In genomic region chr21:45456836-45457160, GRCh38 we compare ENCODE assay signal across 32 cellular contexts. TPM values are rescaled to one million over a fixed set of nuclear protein-coding genes. Genes with fewer than 3 reads are reported as not detected.
DNase-seq lines count a peak whose midpoint lies in the region; ATAC-seq, FAIRE-seq and TF ChIP-seq lines count a peak whose summit lies in the region.
"Had no signal": no experiment of that assay in that cellular context is flagged by ENCODE, and none has a peak within 500 bp of the region (broad histone marks: within the 10 kb centered on the region; RNA-seq: fewer than 3 reads in every experiment).

No MANE protein-coding gene starts in this region.

- H3K27ac ChIP-seq in right atrium auricular region: no peak overlapping the region
- H3K27ac ChIP-seq in psoas muscle: no peak overlapping the region
- H3K27ac ChIP-seq: adrenal gland, C4-2B, PC-9, thyroid gland had no signal

- TF ChIP-seq CTCF in right atrium auricular region (IDR thresholded peaks at IDR 0.05) (no peak), psoas muscle (IDR thresholded peaks at IDR 0.05) (no peak)

- H3K36me3 ChIP-seq in right atrium auricular region (no peaks in the 10 kb centered on the region), psoas muscle (ENCODE audit: insufficient read depth in 1 of 2, low read depth in 1 of 2) (no peaks in the 10 kb centered on the region)
- H3K36me3 ChIP-seq: adrenal gland, thyroid gland had no signal

- H3K4me3 ChIP-seq in right atrium auricular region (peak overlapping the region in 1 of 2 donors; percentile 45), psoas muscle (no peak overlapping the region)
- H3K4me3 ChIP-seq: adrenal gland, body of pancreas, PC-9, thyroid gland had no signal

- peaks cover 0 to 53% of the 10 kb centered on the region in 2 donors for H3K4me1 ChIP-seq in right atrium auricular region
- no peaks in the 10 kb centered on the region for H3K4me1 ChIP-seq in psoas muscle

- no peak for FAIRE-seq in RCC 7860 (lab: Jason Lieb, UNC)
- FAIRE-seq: endometrium, frontal cortex, HTR-8/SVneo had no signal

- no peaks in the 10 kb centered on the region for H3K27me3 ChIP-seq in right atrium auricular region
- H3K27me3 ChIP-seq in psoas muscle (ENCODE audit: insufficient read depth in 3 of 3, low read length in 2 of 3): peaks cover 0 to 42% (median 2%) of the 10 kb centered on the region in 3 donors
- H3K27me3 ChIP-seq: adrenal gland, body of pancreas, thyroid gland had no signal

- intact Hi-C loops in Right ventricle myocardium inferior (cut with DNase I): no loop called here
- intact Hi-C loops in left ventricle myocardium superior (cut with micrococcal nuclease): no loop called here
- intact Hi-C loops in psoas muscle (cut with DNase I): no loop called here
- intact Hi-C loops in head of caudate nucleus (cut with DNase I): no loop called here

- WGBS in psoas muscle, 3 donors: 91 to 95% (median 91%) methylated on average over 15 of the region's 15 CpGs

- no peak for ATAC-seq in Right ventricle myocardium inferior
- ATAC-seq in left ventricle myocardium superior: no peak
- ATAC-seq in psoas muscle: no peak
- ATAC-seq: activated CD4-positive, alpha-beta T cell treated with anti-CD3 and anti-CD28 coated beads for 36 hours; activated CD8-positive, alpha-beta T cell treated with anti-CD3 and anti-CD28 coated beads, Interleukin-2, amount 10 ng/mL, durations not matched to agents 7 days and 5 days; activated T-helper 17 cell treated with anti-CD3 and anti-CD28 coated beads, Interleukin-2, amount 50 U/mL, for 72 hours; body of pancreas had no signal

- H3K9me3 ChIP-seq in right atrium auricular region (peaks cover 0 to 11% of the 10 kb centered on the region in 2 donors), psoas muscle (peaks cover 8% of the 10 kb centered on the region)
- H3K9me3 ChIP-seq: adrenal gland, thyroid gland had no signal

- DNase-seq in Right ventricle myocardium inferior (ENCODE audit: missing footprints): peak; percentile 63
- no peak for DNase-seq in right atrium auricular region (ENCODE audit: low spot score)
- DNase-seq in left ventricle myocardium superior: peak; percentile 24
- peak; percentile 10 to 38 for DNase-seq in psoas muscle
- DNase-seq in NCI-H2227 (lab: John Stamatoyannopoulos, UW; ENCODE audit: unreplicated experiment): no peak
- no peak for DNase-seq in head of caudate nucleus
- DNase-seq in RCC 7860 (ENCODE audit: low spot score): no peak
- DNase-seq in H4 (ENCODE audit: low spot score): no peak
- DNase-seq: 8988T; activated CD4-positive, alpha-beta T cell treated with anti-CD3 and anti-CD28 coated beads for 36 hours; activated CD8-positive, alpha-beta T cell treated with anti-CD3 and anti-CD28 coated beads, Interleukin-2, amount 10 ng/mL, durations not matched to agents 7 days and 5 days; activated naive CD4-positive, alpha-beta T cell treated with anti-CD3 and anti-CD28 coated beads, Interleukin-2, amount 10 ng/mL, durations not matched to agents 7 days and 5 days; adrenal gland; body of pancreas; Caco-2; GOT3; KBM-7; kidney glomerular epithelial cell; NCI-H1105; NCI-H187; NCI-H2171; NCI-H510A; nephron progenitor cell; PC-9; SHP77 treated with DMSO at 0.1 percent for 48 hours; stimulated activated CD8-positive, alpha-beta memory T cell treated with anti-CD3 and anti-CD28 coated beads, Interleukin-4, amount 100 ng/mL, for 48 hours; thyroid gland had no signal

RNA-seq across cellular contexts. Expression of gene COL18A1, which starts 51.8 kb away (rescaled TPM):
- total RNA-seq in Right ventricle myocardium inferior (51.6 TPM), right atrium auricular region (100 to 1,000 TPM; 117 to 134 TPM), left ventricle myocardium superior (52.4 TPM), psoas muscle (10 to 100 TPM; 11.6 to 21.1 (median 15.1) TPM)
- 10 to 100 TPM in 2 of 3 donors, 1 to 10 TPM in 1; 4.8 to 25.3 (median 11.3) TPM for polyA plus RNA-seq in psoas muscle
- total RNA-seq in H4 (2014; rRNA removed; shearing (Covaris generic)): 8.4 and 15.1 TPM in 2 replicates

Comparison
In these comparisons a context has a peak if more than half of its experiments do, and no peak if none do; other contexts are left out.
1. DNase-seq: peak in Right ventricle myocardium inferior (single experiment), left ventricle myocardium superior (single experiment) and psoas muscle (2 of 2); none in right atrium auricular region (single experiment), NCI-H2227 (single experiment), head of caudate nucleus (0 of 42), RCC 7860 (single experiment) and H4 (single experiment).